ENCODE assay signal across 8 cellular contexts in genomic region chr14:77139540-77140342, GRCh38. TPM values are rescaled to one million over a fixed set of nuclear protein-coding genes. Genes with fewer than 3 reads are reported as not detected.
DNase-seq lines count a peak whose midpoint lies in the region; ATAC-seq, FAIRE-seq and TF ChIP-seq lines count a peak whose summit lies in the region.

No MANE protein-coding gene starts in this region.

- no peak for FAIRE-seq in small intestine (lab: Jason Lieb, UNC)

- ATAC-seq in GM19035 (IDR thresholded peaks at IDR 0.05; ENCODE audit: unreplicated experiment) (no peak), GM21381 (IDR thresholded peaks at IDR 0.05; ENCODE audit: unreplicated experiment) (no peak)

- H3K9me3 ChIP-seq in A673 (ENCODE audit: low read depth, low read length, poor library complexity, severe bottlenecking) (no peaks in the 10 kb centered on the region), small intestine (ENCODE audit: control insufficient read depth, low read depth) (no peaks in the 10 kb centered on the region)

- H3K9me3 Mint-ChIP-seq in activated T-cell treated with anti-CD3 and anti-CD28 coated beads, Interleukin-2, amount 50 U/mL, for 24 hours = no peaks in the 10 kb centered on the region

- H3K27ac Mint-ChIP-seq in activated T-cell treated with anti-CD3 and anti-CD28 coated beads, Interleukin-2, amount 50 U/mL, for 24 hours = no peak overlapping the region

- CTCF ChIA-PET in A673 (lab: Charles Lee) = interaction anchor here (0.6 to 1.5 kb wide), 6 partner anchors 10 to 176 kb away, joined by 3 to 11 read pairs (median 4); no protein-coding TSS in a partner anchor

- BruUV-seq in A673 (replicated peaks; lab: Mats Ljungman, UMichigan) = no TSS peak

- 2 to 5% (median 4%) methylated on average over 47 to 51 of the region's 51 CpGs for whole genome bisulfite sequencing in small intestine, 3 donors

- POLR2A ChIA-PET in A673 (lab: Charles Lee; ENCODE audit: low non-redundant PET) = no interaction called here

- peak overlapping the region; percentile 42 for H3K4me3 ChIP-seq in A673 (ENCODE audit: low read depth, low read length, poor library complexity, severe bottlenecking)
- no peak overlapping the region for H3K4me3 ChIP-seq in GM12864 (ENCODE audit: low read depth, low read length)
- H3K4me3 ChIP-seq in small intestine (ENCODE audit: low read depth in 1 of 2, low read length in 2 of 2) = no peak overlapping the region

- H3K27me3 Mint-ChIP-seq in activated T-cell treated with anti-CD3 and anti-CD28 coated beads, Interleukin-2, amount 50 U/mL, for 24 hours = peaks cover 84% of the 10 kb centered on the region

- H3K4me1 ChIP-seq in A673 (ENCODE audit: insufficient read depth, low read length, poor library complexity, severe bottlenecking) (peaks cover 6% of the 10 kb centered on the region), small intestine (ENCODE audit: control insufficient read depth in 2 of 2, insufficient read depth in 1 of 2, low read depth in 1 of 2, low read length in 1 of 2) (no peaks in the 10 kb centered on the region)

- intact Hi-C loops in A673 (cut with micrococcal nuclease; ENCODE audit: unreplicated experiment) = no loop called here

- TF ChIP-seq CTCF in A673 (conservative IDR thresholded peaks at IDR 0.05; ENCODE audit: low read depth, low read length) (peak; percentile 80), GM12864 (IDR thresholded peaks at IDR 0.05; ENCODE audit: low read depth, low read length, missing control alignments) (peak; percentile 57)

- peak; percentile 72 for DNase-seq in A673 (ENCODE audit: low spot score)
- DNase-seq in GM12864 (ENCODE audit: low read depth) = no peak
- DNase-seq in NCI-H345 (lab: John Stamatoyannopoulos, UW) = peak; percentile 71
- peak; percentile 70 for DNase-seq in activated T-cell treated with anti-CD3 and anti-CD28 coated beads, Interleukin-2, amount 50 U/mL, for 24 hours
- DNase-seq in germinal center (ENCODE audit: low spot score) = peak; percentile 78
- peak; percentile 6 for DNase-seq in small intestine

- peak overlapping the region; percentile 55 for H3K4me3 Mint-ChIP-seq in activated T-cell treated with anti-CD3 and anti-CD28 coated beads, Interleukin-2, amount 50 U/mL, for 24 hours

- H3K36me3 Mint-ChIP-seq in activated T-cell treated with anti-CD3 and anti-CD28 coated beads, Interleukin-2, amount 50 U/mL, for 24 hours (ENCODE audit: low read depth) = no peaks in the 10 kb centered on the region

- H3K27ac ChIP-seq in A673 (ENCODE audit: low read depth, low read length, poor library complexity, severe bottlenecking) (no peak overlapping the region), small intestine (ENCODE audit: low read depth in 1 of 2, low read length in 1 of 2) (no peak overlapping the region)

- H3K27me3 ChIP-seq in A673 (replicated peaks; ENCODE audit: insufficient read depth, low read depth, low read length, poor library complexity) (peaks cover 53% of the 10 kb centered on the region), small intestine (ENCODE audit: control insufficient read depth in 2 of 2, insufficient read depth in 2 of 2, low read length in 2 of 2) (peaks cover 25 to 28% of the 10 kb centered on the region in 2 donors)

- H3K4me1 Mint-ChIP-seq in activated T-cell treated with anti-CD3 and anti-CD28 coated beads, Interleukin-2, amount 50 U/mL, for 24 hours (ENCODE audit: low read depth) = peaks cover 19% of the 10 kb centered on the region

- H3K36me3 ChIP-seq in A673 (ENCODE audit: insufficient read depth, low read length, poor library complexity, severe bottlenecking) = no peaks in the 10 kb centered on the region
- no peaks in the 10 kb centered on the region for H3K36me3 ChIP-seq in small intestine (ENCODE audit: control insufficient read depth in 2 of 2, insufficient read depth in 2 of 2, low read length in 2 of 2)

RNA-seq across cellular contexts. Expression of gene ZDHHC22, which starts 1.9 kb away (rescaled TPM):
- total RNA-seq in A673 (2021) = 0.09 and 0.60 TPM in 2 replicates
- under 1 TPM in 1 of 3 donors, not detected in 2; 0.33 TPM for polyA plus RNA-seq in small intestine

RNA-seq across cellular contexts. Expression of gene CIPC, which starts 41.7 kb away (rescaled TPM):
- total RNA-seq in A673 (2021) = 24.8 and 31.1 TPM in 2 replicates
- polyA plus RNA-seq in small intestine = 1 to 10 TPM; 7.6 to 9.2 (median 8.5) TPM

RNA-seq across cellular contexts. Expression of gene TMEM63C, which starts 41.9 kb away (rescaled TPM):
- 0.13 and 0.22 TPM in 2 replicates for total RNA-seq in A673 (2021)
- 1 to 10 TPM in 1 of 3 donors, under 1 TPM in 1, not detected in 1; 0.27 to 2.0 TPM for polyA plus RNA-seq in small intestine
